Comparison of ENCODE assay signal across 13 cellular contexts in genomic region chr12:109767456-109767855, GRCh38.
"Had no signal": no experiment of that assay in that cellular context is flagged by ENCODE, and none has a peak within 500 bp of the region (broad histone marks: within the 10 kb centered on the region; RNA-seq: fewer than 3 reads in every experiment).

No MANE protein-coding gene starts in this region.

- H3K4me3 Mint-ChIP-seq: activated CD8-positive, alpha-beta memory T cell treated with anti-CD3 and anti-CD28 coated beads, Interleukin-2, amount 10 ng/mL, durations not matched to agents 7 days and 5 days; activated naive CD8-positive, alpha-beta T cell; activated T-cell treated with anti-CD3 and anti-CD28 coated beads, Interleukin-2, amount 50 U/mL, for 24 hours; naive thymus-derived CD4-positive, alpha-beta T cell; stimulated activated effector memory CD8-positive, alpha-beta T cell treated with anti-CD3 and anti-CD28 coated beads, Interleukin-12 subunit alpha, Interleukin-12 subunit beta, amount 100 ng/mL, for 72 hours; T-cell had no signal

- H3K4me1 Mint-ChIP-seq: T-cell had no signal

- H3K27me3 Mint-ChIP-seq: activated naive CD8-positive, alpha-beta T cell; activated T-cell treated with anti-CD3 and anti-CD28 coated beads, Interleukin-2, amount 50 U/mL, for 24 hours; naive thymus-derived CD4-positive, alpha-beta T cell; T-cell had no signal

- H3K36me3 Mint-ChIP-seq: activated CD8-positive, alpha-beta memory T cell treated with anti-CD3 and anti-CD28 coated beads, Interleukin-2, amount 10 ng/mL, durations not matched to agents 7 days and 5 days; activated naive CD8-positive, alpha-beta T cell; naive thymus-derived CD4-positive, alpha-beta T cell; stimulated activated effector memory CD8-positive, alpha-beta T cell treated with anti-CD3 and anti-CD28 coated beads, Interleukin-12 subunit alpha, Interleukin-12 subunit beta, amount 100 ng/mL, for 72 hours; T-cell had no signal

- FAIRE-seq: endometrium, islet of Langerhans had no signal

- ATAC-seq: activated CD8-positive, alpha-beta memory T cell treated with anti-CD3 and anti-CD28 coated beads, Interleukin-2, amount 10 ng/mL, durations not matched to agents 7 days and 5 days; left lobe of liver; naive thymus-derived CD4-positive, alpha-beta T cell; stimulated activated effector memory CD8-positive, alpha-beta T cell treated with anti-CD3 and anti-CD28 coated beads, Interleukin-12 subunit alpha, Interleukin-12 subunit beta, amount 100 ng/mL, for 72 hours; T-cell had no signal

- H3K9me3 Mint-ChIP-seq: activated T-cell treated with anti-CD3 and anti-CD28 coated beads, Interleukin-2, amount 50 U/mL, for 24 hours; stimulated activated effector memory CD8-positive, alpha-beta T cell treated with anti-CD3 and anti-CD28 coated beads, Interleukin-12 subunit alpha, Interleukin-12 subunit beta, amount 100 ng/mL, for 72 hours had no signal

- H3K27ac Mint-ChIP-seq: activated CD8-positive, alpha-beta memory T cell treated with anti-CD3 and anti-CD28 coated beads, Interleukin-2, amount 10 ng/mL, durations not matched to agents 7 days and 5 days; activated naive CD8-positive, alpha-beta T cell; activated T-cell treated with anti-CD3 and anti-CD28 coated beads, Interleukin-2, amount 50 U/mL, for 24 hours; naive thymus-derived CD4-positive, alpha-beta T cell; stimulated activated effector memory CD8-positive, alpha-beta T cell treated with anti-CD3 and anti-CD28 coated beads, Interleukin-12 subunit alpha, Interleukin-12 subunit beta, amount 100 ng/mL, for 72 hours; T-cell had no signal

- DNase-seq: activated CD4-positive, alpha-beta T cell treated with anti-CD3 and anti-CD28 coated beads for 1 hour; activated CD4-positive, alpha-beta T cell treated with anti-CD3 and anti-CD28 coated beads, Interleukin-2, amount 50 U/mL, for 48 hours; activated CD8-positive, alpha-beta memory T cell treated with anti-CD3 and anti-CD28 coated beads, Interleukin-2, amount 10 ng/mL, durations not matched to agents 7 days and 5 days; anterior cingulate cortex; naive thymus-derived CD4-positive, alpha-beta T cell; T-cell; T-helper 9 cell had no signal
